In the genomic region with DNA sequence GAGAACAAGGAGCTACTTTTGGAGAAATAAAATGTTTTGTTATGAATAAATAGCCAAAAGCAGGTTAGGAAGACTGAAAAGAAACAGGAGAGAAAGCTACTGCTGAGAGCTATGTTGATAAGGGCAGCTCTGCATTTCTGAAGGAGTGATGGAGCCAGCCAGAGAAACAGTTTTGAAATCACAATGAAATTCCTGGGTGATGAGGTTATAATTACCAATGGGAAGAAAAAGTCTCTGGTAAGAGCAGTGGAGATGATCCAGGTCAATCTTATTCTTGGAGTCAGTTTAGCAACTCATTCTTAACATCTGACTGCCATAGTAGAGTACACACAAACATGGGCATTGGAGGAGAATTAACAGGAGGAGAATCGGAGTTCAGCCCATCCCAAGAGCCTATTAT, we compare ENCODE assay signal across 18 cellular contexts. TPM values are rescaled to one million over a fixed set of nuclear protein-coding genes. Genes with fewer than 3 reads are reported as not detected.
A peak's percentile ranks its signal among the peaks of the same experiment; 100 is the strongest.
DNase-seq lines count a peak whose midpoint lies in the region; ATAC-seq, FAIRE-seq and TF ChIP-seq lines count a peak whose summit lies in the region.
"Had no signal": no experiment of that assay in that cellular context is flagged by ENCODE, and none has a peak within 500 bp of the region (broad histone marks: within the 10 kb centered on the region; RNA-seq: fewer than 3 reads in every experiment).

No MANE protein-coding gene starts in this region.

- H3K27me3 ChIP-seq in CD8-positive, alpha-beta T cell (ENCODE audit: insufficient read depth, low read length) = peaks cover 15% of the 10 kb centered on the region
- H3K27me3 ChIP-seq: uterus had no signal

- H3K4me3 ChIP-seq in CD8-positive, alpha-beta T cell (ENCODE audit: low read depth, low read length) = no peak overlapping the region
- H3K4me3 ChIP-seq: coronary artery, heart right ventricle, SJSA1, uterus had no signal

- peaks cover 10% of the 10 kb centered on the region for H3K4me1 Mint-ChIP-seq in CD8-positive, alpha-beta T cell (ENCODE audit: low read depth)

- peaks cover 19% of the 10 kb centered on the region for H3K36me3 Mint-ChIP-seq in CD8-positive, alpha-beta T cell

- intact Hi-C loops in CD8-positive, alpha-beta T cell (cut with DNase I, micrococcal nuclease) = no loop called here

- peak overlapping the region; percentile 7 for H3K4me3 Mint-ChIP-seq in CD8-positive, alpha-beta T cell
- H3K4me3 Mint-ChIP-seq: activated B cell treated with CpG ODN at 0.5 μM for 24 hours had no signal

- H3K9me3 Mint-ChIP-seq in CD8-positive, alpha-beta T cell = no peaks in the 10 kb centered on the region
- H3K9me3 Mint-ChIP-seq: activated B cell treated with CpG ODN at 0.5 μM for 24 hours; activated T-cell treated with anti-CD3 and anti-CD28 coated beads, Interleukin-2, amount 50 U/mL, for 4 hours had no signal

- TF ChIP-seq CTCF in CD8-positive, alpha-beta T cell (IDR thresholded peaks at IDR 0.05) = no peak
- TF ChIP-seq CTCF in omental fat pad (IDR thresholded peaks at IDR 0.05) = no peak

- peaks cover 14% of the 10 kb centered on the region for H3K4me1 ChIP-seq in CD8-positive, alpha-beta T cell (ENCODE audit: insufficient read depth, low read length)

- no peaks in the 10 kb centered on the region for H3K9me3 ChIP-seq in CD8-positive, alpha-beta T cell (ENCODE audit: low read length)
- H3K9me3 ChIP-seq: heart right ventricle, SJSA1, uterus had no signal

- no peak overlapping the region for H3K27ac ChIP-seq in CD8-positive, alpha-beta T cell (ENCODE audit: low read depth, low read length)
- H3K27ac ChIP-seq: SJSA1, uterus had no signal

- no peak for DNase-seq in CD8-positive, alpha-beta T cell
- DNase-seq in RCC 7860 (ENCODE audit: low spot score) = peak; percentile 56
- peak; percentile 77 for DNase-seq in fibroblast of gingiva (ENCODE audit: low read depth)
- no peak for DNase-seq in omental fat pad (ENCODE audit: low spot score)
- DNase-seq in ecto neural progenitor cell (ENCODE audit: low spot score) = no peak
- no peak for DNase-seq in SHP77 treated with DMSO at 0.1 percent for 48 hours (lab: John Stamatoyannopoulos, UW)
- DNase-seq in hypothalamus (lab: John Stamatoyannopoulos, UW) = no peak
- DNase-seq: activated B cell treated with CpG ODN at 0.5 μM for 24 hours; activated T-cell treated with anti-CD3 and anti-CD28 coated beads, Interleukin-2, amount 50 U/mL, for 4 hours; DMS 273 treated with DMSO at 0.1 percent for 48 hours; heart right ventricle; NCI-H1048; NCI-H69; uterus had no signal

- CTCF ChIA-PET in CD8-positive, alpha-beta T cell (lab: Charles Lee) = interaction anchor here (0.7 to 1.6 kb wide), 5 partner anchors 11 to 373 kb away, joined by 3 to 4 read pairs (median 3); no protein-coding TSS in a partner anchor

- no peak overlapping the region for H3K27ac Mint-ChIP-seq in CD8-positive, alpha-beta T cell
- H3K27ac Mint-ChIP-seq: activated B cell treated with CpG ODN at 0.5 μM for 24 hours had no signal

- H3K27me3 Mint-ChIP-seq in CD8-positive, alpha-beta T cell (ENCODE audit: low read depth) = peaks cover 12% of the 10 kb centered on the region

- H3K36me3 ChIP-seq in CD8-positive, alpha-beta T cell (ENCODE audit: insufficient read depth, low read length) = peaks cover 4% of the 10 kb centered on the region
- H3K36me3 ChIP-seq: uterus had no signal

- POLR2A ChIA-PET in CD8-positive, alpha-beta T cell (lab: Charles Lee) = interaction anchor here (0.7 kb wide), 1 partner anchor 10 kb away, joined by 4 read pairs; no protein-coding TSS in a partner anchor

- no peak for ATAC-seq in CD8-positive, alpha-beta T cell
- ATAC-seq in omental fat pad (ENCODE audit: low FRiP score) (peak; percentile 41), GM19397 (IDR thresholded peaks at IDR 0.05; ENCODE audit: unreplicated experiment) (no peak)
- ATAC-seq: activated T-cell treated with anti-CD3 and anti-CD28 coated beads, Interleukin-2, amount 50 U/mL, for 4 hours had no signal

- no peak for FAIRE-seq in RCC 7860 (lab: Jason Lieb, UNC)
- FAIRE-seq: small intestine had no signal

RNA-seq across cellular contexts. Expression of gene ALKAL2, which starts 2.4 kb away (rescaled TPM):
- total RNA-seq in CD8-positive, alpha-beta T cell = under 1 TPM in 1 of 2 experiments, not detected in 1; 0.22 TPM
- 10 to 100 TPM in 3 of 4 donors, 1 to 10 TPM in 1; 4.8 to 45.6 (median 17.0) TPM for total RNA-seq in omental fat pad
- total RNA-seq: activated B cell treated with CpG ODN at 0.5 μM for 24 hours; activated T-cell treated with anti-CD3 and anti-CD28 coated beads, Interleukin-2, amount 50 U/mL, for 4 hours; SJSA1 had no signal

RNA-seq across cellular contexts. Expression of gene ACP1, which starts 20.8 kb away (rescaled TPM):
- 100 to 1,000 TPM in 1 of 2 experiments, 10 to 100 TPM in 1; 94.1 to 103 TPM for total RNA-seq in CD8-positive, alpha-beta T cell
- total RNA-seq in omental fat pad = 10 to 100 TPM; 62.3 to 69.0 (median 65.3) TPM

RNA-seq across cellular contexts. Expression of gene SH3YL1, which starts 21.7 kb away (rescaled TPM):
- total RNA-seq in CD8-positive, alpha-beta T cell = 10 to 100 TPM; 60.6 to 61.6 TPM
- 10 to 100 TPM; 23.9 to 41.9 (median 32.0) TPM for total RNA-seq in omental fat pad

Comparison
In these comparisons a context has a peak if more than half of its experiments do, and no peak if none do; other contexts are left out.
1. DNase-seq: peak in RCC 7860 (single experiment) and fibroblast of gingiva (single experiment); none in CD8-positive, alpha-beta T cell (0 of 7), omental fat pad (single experiment), ecto neural progenitor cell (single experiment), SHP77 treated with DMSO at 0.1 percent for 48 hours (single experiment) and hypothalamus (0 of 51).
2. RNA of gene ALKAL2, which starts 2.4 kb away (total RNA-seq): 4.8 to 45.6 TPM in omental fat pad; 0.22 TPM in CD8-positive, alpha-beta T cell; every median in the first group is over 4 times any median in the second.